1 cellular context compared by ENCODE assay signal in the genomic region with DNA sequence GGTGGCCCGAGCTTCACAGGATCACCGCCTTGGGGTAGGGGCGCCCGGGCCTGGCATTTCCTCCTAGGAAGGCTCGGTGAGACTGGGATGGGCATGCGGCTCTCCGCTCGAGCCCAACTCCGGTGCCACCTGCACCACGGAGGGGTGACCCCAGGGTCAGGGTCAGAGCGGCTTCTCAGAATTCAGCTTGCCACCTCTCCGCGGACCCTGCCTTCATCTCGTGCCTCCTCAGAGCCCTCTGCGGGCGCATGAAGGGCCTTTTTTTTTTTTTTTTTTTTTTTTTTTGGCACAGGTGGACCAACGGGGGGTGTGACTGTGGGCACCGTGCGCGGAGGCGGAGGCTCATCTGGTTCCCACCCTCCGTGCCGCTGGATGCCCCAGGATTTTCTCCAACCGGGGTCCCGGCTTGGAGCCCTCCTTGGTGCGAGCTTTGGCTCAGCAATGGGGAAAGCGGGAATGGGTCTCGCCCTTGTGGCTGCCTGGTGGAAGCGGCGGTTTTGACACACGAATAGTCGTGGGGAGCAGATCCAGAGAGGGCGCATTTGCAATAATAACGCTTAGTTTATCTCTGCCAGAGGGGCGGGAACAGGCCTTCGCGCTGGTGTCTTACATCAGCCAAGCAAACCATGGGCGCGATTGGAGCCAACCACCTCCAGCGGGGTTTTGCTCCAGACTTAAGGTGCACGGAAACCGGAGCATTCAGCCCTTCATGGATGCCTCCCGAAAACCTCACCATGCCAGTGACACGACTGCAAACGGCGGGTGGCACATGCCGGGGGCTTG.
A peak's percentile ranks its signal among the peaks of the same experiment; 100 is the strongest.
TF ChIP-seq lines count a peak whose summit lies in the region.

No MANE protein-coding gene starts in this region.

TF ChIP-seq in HepG2, 621 proteins besides CTCF, POLR2A, EP300 and RAD21 (continued from another document and continues in another):
- TF ChIP-seq, protein P1, sequence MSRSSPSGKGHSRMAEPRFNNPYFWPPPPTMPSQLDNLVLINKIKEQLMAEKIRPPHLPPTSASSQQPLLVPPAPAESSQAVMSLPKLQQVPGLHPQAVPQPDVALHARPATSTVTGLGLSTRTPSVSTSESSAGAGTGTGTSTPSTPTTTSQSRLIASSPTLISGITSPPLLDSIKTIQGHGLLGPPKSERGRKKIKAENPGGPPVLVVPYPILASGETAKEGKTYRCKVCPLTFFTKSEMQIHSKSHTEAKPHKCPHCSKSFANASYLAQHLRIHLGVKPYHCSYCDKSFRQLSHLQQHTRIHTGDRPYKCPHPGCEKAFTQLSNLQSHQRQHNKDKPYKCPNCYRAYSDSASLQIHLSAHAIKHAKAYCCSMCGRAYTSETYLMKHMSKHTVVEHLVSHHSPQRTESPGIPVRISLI (CRISPR knock-in tag; IDR thresholded peaks at IDR 0.05; ENCODE audit: borderline replicate concordance): peak; percentile 74
- TF ChIP-seq TBX3 (IDR thresholded peaks at IDR 0.05; ENCODE audit: borderline replicate concordance) (no peak), HNRNPH1 (optimal IDR thresholded peaks at IDR 0.05; ENCODE audit: low read depth, low read length) (no peak), ZNF616 (CRISPR knock-in tag; IDR thresholded peaks at IDR 0.05; ENCODE audit: low read depth) (0 out of 2 replicates have a peak, but pooled peaks have one; percentile 7), DZIP1 (CRISPR knock-in tag; IDR thresholded peaks at IDR 0.05) (peak; percentile 7; the same call in 1 of the 2 replicates), ZNF672 (CRISPR knock-in tag; IDR thresholded peaks at IDR 0.05) (no peak), ZNF235 (CRISPR knock-in tag; IDR thresholded peaks at IDR 0.05; ENCODE audit: borderline replicate concordance) (0 out of 2 replicates have a peak, but pooled peaks have one; percentile 0), ZNF33A (CRISPR knock-in tag; IDR thresholded peaks at IDR 0.05; ENCODE audit: borderline replicate concordance) (no peak), ZNF670 (CRISPR knock-in tag; IDR thresholded peaks at IDR 0.05; ENCODE audit: borderline replicate concordance) (0 out of 2 replicates have a peak, but pooled peaks have one; percentile 25), ZZZ3 (CRISPR knock-in tag; IDR thresholded peaks at IDR 0.05; ENCODE audit: borderline replicate concordance) (no peak), NR2F6 (IDR thresholded peaks at IDR 0.05) (peak; percentile 58; the same call in 1 of the 2 replicates), NR2F6 (CRISPR knock-in tag; IDR thresholded peaks at IDR 0.05) (peak; percentile 72; the same call in 1 of the 2 replicates), RARA (CRISPR knock-in tag; IDR thresholded peaks at IDR 0.05) (peak; percentile 61), ZNF446 (CRISPR knock-in tag; IDR thresholded peaks at IDR 0.05) (0 out of 2 replicates have a peak, but pooled peaks have one; percentile 22), AGO1 (IDR thresholded peaks at IDR 0.05; ENCODE audit: low read depth, low read length, poor library complexity, severe bottlenecking) (peak; percentile 10), TARDBP (CRISPR knock-in tag; IDR thresholded peaks at IDR 0.05) (0 out of 2 replicates have a peak, but pooled peaks have one; percentile 11), POLR2AphosphoS5 (IDR thresholded peaks at IDR 0.05; ENCODE audit: low read depth, low read length) (peak; percentile 22; the same call in 1 of the 2 replicates), MZF1 (CRISPR knock-in tag; IDR thresholded peaks at IDR 0.05; ENCODE audit: borderline replicate concordance) (peak; percentile 42; the same call in 1 of the 2 replicates), ZFAT (CRISPR knock-in tag; conservative IDR thresholded peaks at IDR 0.05) (0 out of 2 replicates have a peak, but pooled peaks have one; percentile 38), CBFB (CRISPR knock-in tag; IDR thresholded peaks at IDR 0.05) (peak; percentile 13), ATF4 (CRISPR knock-in tag; IDR thresholded peaks at IDR 0.05) (peak in 1 of 2 experiments; percentile 92; a peak in 2 of 4 replicates), CEBPG (CRISPR knock-in tag; IDR thresholded peaks at IDR 0.05) (peak; percentile 77), CREB3 (CRISPR knock-in tag; IDR thresholded peaks at IDR 0.05) (peak; percentile 15; the same call in 1 of the 2 replicates), SIN3A (IDR thresholded peaks at IDR 0.05; ENCODE audit: borderline replicate concordance, low read depth, low read length) (peak; percentile 10; the same call in 1 of the 2 replicates), ZNF879 (CRISPR knock-in tag; IDR thresholded peaks at IDR 0.05) (peak; percentile 31; the same call in 1 of the 2 replicates), FOXK1 (CRISPR knock-in tag; IDR thresholded peaks at IDR 0.05; ENCODE audit: borderline replicate concordance, low read depth) (0 out of 2 replicates have a peak, but pooled peaks have one; percentile 12), ZNF30 (CRISPR knock-in tag; IDR thresholded peaks at IDR 0.05) (peak; percentile 53; the same call in 1 of the 2 replicates), FOSL2 (CRISPR knock-in tag; IDR thresholded peaks at IDR 0.05) (no peak), TMF1 (CRISPR knock-in tag; IDR thresholded peaks at IDR 0.05; ENCODE audit: low read depth) (peak; percentile 16; the same call in 1 of the 2 replicates), ZC3H4 (CRISPR knock-in tag; IDR thresholded peaks at IDR 0.05; ENCODE audit: borderline replicate concordance) (peak; percentile 68; the same call in 1 of the 2 replicates), HOXA5 (CRISPR knock-in tag; IDR thresholded peaks at IDR 0.05) (0 out of 2 replicates have a peak, but pooled peaks have one; percentile 51), CBX5 (CRISPR knock-in tag; IDR thresholded peaks at IDR 0.05; ENCODE audit: borderline replicate concordance) (0 out of 2 replicates have a peak, but pooled peaks have one; percentile 6), ZSCAN30 (CRISPR knock-in tag; IDR thresholded peaks at IDR 0.05) (peak; percentile 53; the same call in 1 of the 2 replicates), SATB2 (CRISPR knock-in tag; IDR thresholded peaks at IDR 0.05) (0 out of 2 replicates have a peak, but pooled peaks have one; percentile 37), HNRNPL (IDR thresholded peaks at IDR 0.05; ENCODE audit: low read depth, low read length) (peak; percentile 93)
- TF ChIP-seq, protein P2, sequence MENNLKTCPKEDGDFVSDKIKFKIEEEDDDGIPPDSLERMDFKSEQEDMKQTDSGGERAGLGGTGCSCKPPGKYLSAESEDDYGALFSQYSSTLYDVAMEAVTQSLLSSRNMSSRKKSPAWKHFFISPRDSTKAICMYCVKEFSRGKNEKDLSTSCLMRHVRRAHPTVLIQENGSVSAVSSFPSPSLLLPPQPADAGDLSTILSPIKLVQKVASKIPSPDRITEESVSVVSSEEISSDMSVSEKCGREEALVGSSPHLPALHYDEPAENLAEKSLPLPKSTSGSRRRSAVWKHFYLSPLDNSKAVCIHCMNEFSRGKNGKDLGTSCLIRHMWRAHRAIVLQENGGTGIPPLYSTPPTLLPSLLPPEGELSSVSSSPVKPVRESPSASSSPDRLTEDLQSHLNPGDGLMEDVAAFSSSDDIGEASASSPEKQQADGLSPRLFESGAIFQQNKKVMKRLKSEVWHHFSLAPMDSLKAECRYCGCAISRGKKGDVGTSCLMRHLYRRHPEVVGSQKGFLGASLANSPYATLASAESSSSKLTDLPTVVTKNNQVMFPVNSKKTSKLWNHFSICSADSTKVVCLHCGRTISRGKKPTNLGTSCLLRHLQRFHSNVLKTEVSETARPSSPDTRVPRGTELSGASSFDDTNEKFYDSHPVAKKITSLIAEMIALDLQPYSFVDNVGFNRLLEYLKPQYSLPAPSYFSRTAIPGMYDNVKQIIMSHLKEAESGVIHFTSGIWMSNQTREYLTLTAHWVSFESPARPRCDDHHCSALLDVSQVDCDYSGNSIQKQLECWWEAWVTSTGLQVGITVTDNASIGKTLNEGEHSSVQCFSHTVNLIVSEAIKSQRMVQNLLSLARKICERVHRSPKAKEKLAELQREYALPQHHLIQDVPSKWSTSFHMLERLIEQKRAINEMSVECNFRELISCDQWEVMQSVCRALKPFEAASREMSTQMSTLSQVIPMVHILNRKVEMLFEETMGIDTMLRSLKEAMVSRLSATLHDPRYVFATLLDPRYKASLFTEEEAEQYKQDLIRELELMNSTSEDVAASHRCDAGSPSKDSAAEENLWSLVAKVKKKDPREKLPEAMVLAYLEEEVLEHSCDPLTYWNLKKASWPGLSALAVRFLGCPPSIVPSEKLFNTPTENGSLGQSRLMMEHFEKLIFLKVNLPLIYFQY (CRISPR knock-in tag; IDR thresholded peaks at IDR 0.05; ENCODE audit: borderline replicate concordance): no peak
- TF ChIP-seq, protein P3, sequence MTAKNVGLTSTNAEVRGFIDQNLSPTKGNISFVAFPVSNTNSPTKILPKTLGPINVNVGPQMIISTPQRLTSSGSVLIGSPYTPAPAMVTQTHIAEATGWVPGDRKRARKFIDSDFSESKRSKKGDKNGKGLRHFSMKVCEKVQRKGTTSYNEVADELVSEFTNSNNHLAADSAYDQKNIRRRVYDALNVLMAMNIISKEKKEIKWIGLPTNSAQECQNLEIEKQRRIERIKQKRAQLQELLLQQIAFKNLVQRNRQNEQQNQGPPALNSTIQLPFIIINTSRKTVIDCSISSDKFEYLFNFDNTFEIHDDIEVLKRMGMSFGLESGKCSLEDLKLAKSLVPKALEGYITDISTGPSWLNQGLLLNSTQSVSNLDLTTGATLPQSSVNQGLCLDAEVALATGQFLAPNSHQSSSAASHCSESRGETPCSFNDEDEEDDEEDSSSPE (CRISPR knock-in tag; IDR thresholded peaks at IDR 0.05): peak; percentile 43; the same call in 1 of the 2 replicates
- TF ChIP-seq, protein P4, sequence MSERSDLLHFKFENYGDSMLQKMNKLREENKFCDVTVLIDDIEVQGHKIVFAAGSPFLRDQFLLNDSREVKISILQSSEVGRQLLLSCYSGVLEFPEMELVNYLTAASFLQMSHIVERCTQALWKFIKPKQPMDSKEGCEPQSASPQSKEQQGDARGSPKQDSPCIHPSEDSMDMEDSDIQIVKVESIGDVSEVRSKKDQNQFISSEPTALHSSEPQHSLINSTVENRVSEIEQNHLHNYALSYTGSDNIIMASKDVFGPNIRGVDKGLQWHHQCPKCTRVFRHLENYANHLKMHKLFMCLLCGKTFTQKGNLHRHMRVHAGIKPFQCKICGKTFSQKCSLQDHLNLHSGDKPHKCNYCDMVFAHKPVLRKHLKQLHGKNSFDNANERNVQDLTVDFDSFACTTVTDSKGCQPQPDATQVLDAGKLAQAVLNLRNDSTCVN (CRISPR knock-in tag; IDR thresholded peaks at IDR 0.05; ENCODE audit: borderline replicate concordance): no peak
- TF ChIP-seq, protein P5, sequence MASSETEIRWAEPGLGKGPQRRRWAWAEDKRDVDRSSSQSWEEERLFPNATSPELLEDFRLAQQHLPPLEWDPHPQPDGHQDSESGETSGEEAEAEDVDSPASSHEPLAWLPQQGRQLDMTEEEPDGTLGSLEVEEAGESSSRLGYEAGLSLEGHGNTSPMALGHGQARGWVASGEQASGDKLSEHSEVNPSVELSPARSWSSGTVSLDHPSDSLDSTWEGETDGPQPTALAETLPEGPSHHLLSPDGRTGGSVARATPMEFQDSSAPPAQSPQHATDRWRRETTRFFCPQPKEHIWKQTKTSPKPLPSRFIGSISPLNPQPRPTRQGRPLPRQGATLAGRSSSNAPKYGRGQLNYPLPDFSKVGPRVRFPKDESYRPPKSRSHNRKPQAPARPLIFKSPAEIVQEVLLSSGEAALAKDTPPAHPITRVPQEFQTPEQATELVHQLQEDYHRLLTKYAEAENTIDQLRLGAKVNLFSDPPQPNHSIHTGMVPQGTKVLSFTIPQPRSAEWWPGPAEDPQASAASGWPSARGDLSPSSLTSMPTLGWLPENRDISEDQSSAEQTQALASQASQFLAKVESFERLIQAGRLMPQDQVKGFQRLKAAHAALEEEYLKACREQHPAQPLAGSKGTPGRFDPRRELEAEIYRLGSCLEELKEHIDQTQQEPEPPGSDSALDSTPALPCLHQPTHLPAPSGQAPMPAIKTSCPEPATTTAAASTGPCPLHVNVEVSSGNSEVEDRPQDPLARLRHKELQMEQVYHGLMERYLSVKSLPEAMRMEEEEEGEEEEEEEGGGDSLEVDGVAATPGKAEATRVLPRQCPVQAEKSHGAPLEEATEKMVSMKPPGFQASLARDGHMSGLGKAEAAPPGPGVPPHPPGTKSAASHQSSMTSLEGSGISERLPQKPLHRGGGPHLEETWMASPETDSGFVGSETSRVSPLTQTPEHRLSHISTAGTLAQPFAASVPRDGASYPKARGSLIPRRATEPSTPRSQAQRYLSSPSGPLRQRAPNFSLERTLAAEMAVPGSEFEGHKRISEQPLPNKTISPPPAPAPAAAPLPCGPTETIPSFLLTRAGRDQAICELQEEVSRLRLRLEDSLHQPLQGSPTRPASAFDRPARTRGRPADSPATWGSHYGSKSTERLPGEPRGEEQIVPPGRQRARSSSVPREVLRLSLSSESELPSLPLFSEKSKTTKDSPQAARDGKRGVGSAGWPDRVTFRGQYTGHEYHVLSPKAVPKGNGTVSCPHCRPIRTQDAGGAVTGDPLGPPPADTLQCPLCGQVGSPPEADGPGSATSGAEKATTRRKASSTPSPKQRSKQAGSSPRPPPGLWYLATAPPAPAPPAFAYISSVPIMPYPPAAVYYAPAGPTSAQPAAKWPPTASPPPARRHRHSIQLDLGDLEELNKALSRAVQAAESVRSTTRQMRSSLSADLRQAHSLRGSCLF (CRISPR knock-in tag; IDR thresholded peaks at IDR 0.05; ENCODE audit: borderline replicate concordance): no peak
